8 cellular contexts compared by ENCODE assay signal in the genomic region with DNA sequence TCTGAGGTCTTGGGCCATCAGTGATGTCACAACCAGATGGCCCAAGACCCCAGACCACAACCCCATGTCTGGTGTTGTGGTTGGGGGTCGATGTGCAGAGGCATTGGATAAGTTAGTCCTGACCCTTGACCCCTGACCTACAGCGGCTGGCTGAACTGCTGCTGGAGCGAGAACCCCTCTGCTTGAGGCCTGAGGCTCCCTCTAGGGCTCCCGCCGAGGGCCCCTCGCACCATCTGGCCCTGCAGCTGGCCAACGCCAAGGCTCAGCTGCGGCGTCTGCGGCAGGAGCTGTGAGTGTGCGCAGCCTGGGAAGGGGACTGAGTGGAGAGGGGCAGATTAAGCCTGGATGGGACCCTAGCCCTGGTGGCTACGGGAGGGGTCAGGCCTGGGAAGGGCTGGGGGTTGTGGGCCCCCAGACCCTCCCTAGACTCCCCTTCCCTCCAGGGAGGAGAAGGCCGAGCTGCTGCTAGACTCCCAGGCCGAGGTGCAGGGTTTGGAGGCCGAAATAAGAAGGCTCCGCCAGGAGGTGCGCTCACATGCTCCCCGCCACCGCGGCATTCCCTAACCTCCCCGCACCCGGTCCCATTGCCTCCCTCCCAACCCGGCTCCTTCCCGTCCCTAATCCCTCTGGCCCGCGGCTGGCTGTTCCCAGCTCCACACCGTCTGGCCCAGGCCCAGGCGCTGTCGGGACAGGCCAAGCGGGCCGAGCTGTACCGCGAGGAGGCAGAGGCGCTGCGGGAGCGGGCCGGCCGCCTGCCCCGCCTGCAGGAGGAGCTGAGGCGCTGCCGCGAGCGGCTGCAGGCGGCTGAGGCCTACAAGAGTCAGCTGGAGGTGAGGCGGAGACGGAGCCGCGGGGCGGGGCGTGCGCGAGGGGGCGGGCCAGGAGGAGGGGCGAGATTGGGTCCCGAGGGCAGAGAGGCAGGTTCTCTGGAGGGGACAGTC. TPM values are rescaled to one million over a fixed set of nuclear protein-coding genes. Genes with fewer than 3 reads are reported as not detected.
DNase-seq lines count a peak whose midpoint lies in the region; ATAC-seq and TF ChIP-seq lines count a peak whose summit lies in the region.

No MANE protein-coding gene starts in this region.

- peak overlapping the region; percentile 58 for H3K4ac ChIP-seq in trophoblast cell (ENCODE audit: low read depth, low read length)

- H3K4me3 Mint-ChIP-seq in activated naive CD8-positive, alpha-beta T cell treated with anti-CD3 and anti-CD28 coated beads, Interleukin-2, amount 10 ng/mL, durations not matched to agents 7 days and 5 days = peak overlapping the region; percentile 94

- no peak overlapping the region for H3K23ac ChIP-seq in trophoblast cell (ENCODE audit: low read length)

- H3K36me3 Mint-ChIP-seq in activated naive CD8-positive, alpha-beta T cell treated with anti-CD3 and anti-CD28 coated beads, Interleukin-2, amount 10 ng/mL, durations not matched to agents 7 days and 5 days = peaks cover 11% of the 10 kb centered on the region

- H3K79me1 ChIP-seq in trophoblast cell (ENCODE audit: low read length) = peaks cover 6% of the 10 kb centered on the region

- H2BK12ac ChIP-seq in trophoblast cell (ENCODE audit: low read length) = no peak overlapping the region

- no peaks in the 10 kb centered on the region for H3K9me2 ChIP-seq in SU-DHL-6 (replicated peaks; ENCODE audit: insufficient read depth, low read length)

- no peaks in the 10 kb centered on the region for H3K9me3 Mint-ChIP-seq in activated naive CD8-positive, alpha-beta T cell treated with anti-CD3 and anti-CD28 coated beads, Interleukin-2, amount 10 ng/mL, durations not matched to agents 7 days and 5 days

- no peaks in the 10 kb centered on the region for H3K27me3 Mint-ChIP-seq in activated naive CD8-positive, alpha-beta T cell treated with anti-CD3 and anti-CD28 coated beads, Interleukin-2, amount 10 ng/mL, durations not matched to agents 7 days and 5 days

- peak overlapping the region; percentile 69 for H3K14ac ChIP-seq in trophoblast cell (ENCODE audit: low read length)

- peaks cover 41% of the 10 kb centered on the region for H3K4me1 Mint-ChIP-seq in activated naive CD8-positive, alpha-beta T cell treated with anti-CD3 and anti-CD28 coated beads, Interleukin-2, amount 10 ng/mL, durations not matched to agents 7 days and 5 days

- no peak overlapping the region for H3K27ac ChIP-seq in SU-DHL-6 (ENCODE audit: low read depth, low read length)
- no peak overlapping the region for H3K27ac ChIP-seq in cardiac muscle cell
- H3K27ac ChIP-seq in trophoblast cell (ENCODE audit: low read depth, low read length) = no peak overlapping the region
- H3K27ac ChIP-seq in thyroid gland = peak overlapping the region in 1 of 3 donors; percentile 28

- H4K91ac ChIP-seq in trophoblast cell (ENCODE audit: low read depth, low read length) = peak overlapping the region; percentile 48

- H3K4me1 ChIP-seq in cardiac muscle cell (ENCODE audit: low read depth) (no peaks in the 10 kb centered on the region), trophoblast cell (ENCODE audit: control insufficient read depth in 1 of 2, insufficient read depth in 2 of 2, low read length in 2 of 2) (peaks cover 6 to 7% of the 10 kb centered on the region in 2 experiments), thyroid gland (peaks cover 0 to 20% of the 10 kb centered on the region in 2 donors)

- peak; percentile 67 for ATAC-seq in activated naive CD8-positive, alpha-beta T cell treated with anti-CD3 and anti-CD28 coated beads, Interleukin-2, amount 10 ng/mL, durations not matched to agents 7 days and 5 days (ENCODE audit: low read depth)

- peak in 1 of 2 donors; percentile 58 for TF ChIP-seq POLR2A in thyroid gland (IDR thresholded peaks at IDR 0.05)

- POLR2A ChIA-PET in activated naive CD8-positive, alpha-beta T cell treated with anti-CD3 and anti-CD28 coated beads, Interleukin-2, amount 10 ng/mL, durations not matched to agents 7 days and 5 days (lab: Charles Lee) = interaction anchor here (0.6 to 3.8 kb wide), 8 partner anchors 10 to 38 kb away, joined by 3 to 53 read pairs (median 8); partner anchors contain the start of genes ESRRA, PRDX5 and TRMT112

- H4K12ac ChIP-seq in trophoblast cell (ENCODE audit: low read depth, low read length) = peak overlapping the region; percentile 79

- peak; percentile 25 for TF ChIP-seq CTCF in SU-DHL-6 (IDR thresholded peaks at IDR 0.05; ENCODE audit: insufficient read depth, low read length, poor library complexity, severe bottlenecking)
- peak; percentile 54 for TF ChIP-seq CTCF in cardiac muscle cell (IDR thresholded peaks at IDR 0.05; ENCODE audit: low read depth, low read length)
- TF ChIP-seq CTCF in thyroid gland (IDR thresholded peaks at IDR 0.05) = peak in 4 of 6 experiments; percentile 15 to 59 (median 50)

- no peaks in the 10 kb centered on the region for H3K36me3 ChIP-seq in MG63
- H3K36me3 ChIP-seq in SU-DHL-6 (ENCODE audit: low read length) = no peaks in the 10 kb centered on the region
- no peaks in the 10 kb centered on the region for H3K36me3 ChIP-seq in cardiac muscle cell
- no peaks in the 10 kb centered on the region for H3K36me3 ChIP-seq in trophoblast cell (ENCODE audit: control insufficient read depth in 1 of 2, insufficient read depth in 2 of 2, low read length in 2 of 2)
- no peaks in the 10 kb centered on the region for H3K36me3 ChIP-seq in thyroid gland

- peaks cover 5% of the 10 kb centered on the region; the same call in 1 of the 2 replicates for H3K79me2 ChIP-seq in SU-DHL-6 (ENCODE audit: insufficient read depth, low read length)
- peaks cover 2% of the 10 kb centered on the region for H3K79me2 ChIP-seq in trophoblast cell (ENCODE audit: control insufficient read depth, insufficient read depth, low read length, poor library complexity)

- DNase-seq in NCI-H2081 (lab: John Stamatoyannopoulos, UW) (peak; percentile 72 to 76), NCI-H2081 treated with DMSO at 0.1 percent for 48 hours (lab: John Stamatoyannopoulos, UW) (no peak), MG63 (peak; percentile 84), cardiac muscle cell (ENCODE audit: low read depth in 1 of 2, low spot score in 1 of 2) (peak; percentile 91 to 93), trophoblast cell (peak; percentile 94), thyroid gland (peak; percentile 91 to 93)
- DNase-seq in activated naive CD8-positive, alpha-beta T cell treated with anti-CD3 and anti-CD28 coated beads, Interleukin-2, amount 10 ng/mL, durations not matched to agents 7 days and 5 days = peak; percentile 97

- intact Hi-C loops in thyroid gland (cut with DNase I) = no loop called here

- no peaks in the 10 kb centered on the region for H4K20me1 ChIP-seq in SU-DHL-6 (ENCODE audit: low read depth, low read length)

- H3K27ac Mint-ChIP-seq in activated naive CD8-positive, alpha-beta T cell treated with anti-CD3 and anti-CD28 coated beads, Interleukin-2, amount 10 ng/mL, durations not matched to agents 7 days and 5 days = peak overlapping the region; percentile 61

- H3K4me3 ChIP-seq in MG63 (peak overlapping the region; percentile 20; the same call in 1 of the 2 replicates), SU-DHL-6 (ENCODE audit: insufficient read depth, low read length, poor library complexity, severe bottlenecking) (no peak overlapping the region), cardiac muscle cell (no peak overlapping the region), trophoblast cell (ENCODE audit: low read depth, low read length) (no peak overlapping the region), thyroid gland (replicated peaks in 1 of 3) (no peak overlapping the region)

- peak overlapping the region; percentile 82 for H4K8ac ChIP-seq in trophoblast cell (ENCODE audit: low read depth, low read length)

- WGBS in trophoblast cell (ENCODE audit: extremely low coverage, insufficient coverage, insufficient read length) = no CpG with 5 or more reads among the region's 55 CpGs
- 21 to 42% methylated on average over 16 to 33 of the region's 55 CpGs for WGBS in thyroid gland, 2 donors

- no peaks in the 10 kb centered on the region for H3K9me3 ChIP-seq in MG63
- H3K9me3 ChIP-seq in SU-DHL-6 (ENCODE audit: insufficient read depth, low read length) = no peaks in the 10 kb centered on the region
- no peaks in the 10 kb centered on the region for H3K9me3 ChIP-seq in cardiac muscle cell (ENCODE audit: low read depth)
- H3K9me3 ChIP-seq in trophoblast cell (ENCODE audit: insufficient read depth, low read depth, low read length) = peaks cover 3% of the 10 kb centered on the region
- no peaks in the 10 kb centered on the region for H3K9me3 ChIP-seq in thyroid gland

- no peak overlapping the region for H3K9ac ChIP-seq in SU-DHL-6 (ENCODE audit: low read length)
- H3K9ac ChIP-seq in trophoblast cell (ENCODE audit: low read length) = no peak overlapping the region

- H3K18ac ChIP-seq in trophoblast cell (ENCODE audit: low read length) = peak overlapping the region; percentile 58

- H2BK120ac ChIP-seq in trophoblast cell (ENCODE audit: insufficient read depth, low read length, poor library complexity) = peak overlapping the region; percentile 37

- H3F3A ChIP-seq in SU-DHL-6 (ENCODE audit: insufficient read depth) = peaks cover 15% of the 10 kb centered on the region

- H2BK5ac ChIP-seq in trophoblast cell (ENCODE audit: low read depth, low read length, poor library complexity) = no peak overlapping the region

- H3K4me2 ChIP-seq in SU-DHL-6 (ENCODE audit: low read depth, low read length, poor library complexity, severe bottlenecking) = peak overlapping the region; percentile 35
- peak overlapping the region; percentile 41 for H3K4me2 ChIP-seq in trophoblast cell (ENCODE audit: low read length)

- H2AFZ ChIP-seq in SU-DHL-6 (ENCODE audit: low read depth, low read length, severe bottlenecking) = no peak overlapping the region
- H2AFZ ChIP-seq in trophoblast cell (ENCODE audit: insufficient read depth, low read length, poor library complexity) = peak overlapping the region; percentile 81

- H3K27me3 ChIP-seq in MG63 (no peaks in the 10 kb centered on the region), SU-DHL-6 (ENCODE audit: low read length) (no peaks in the 10 kb centered on the region), cardiac muscle cell (no peaks in the 10 kb centered on the region), trophoblast cell (ENCODE audit: insufficient read depth, low read length) (no peaks in the 10 kb centered on the region), thyroid gland (no peaks in the 10 kb centered on the region)

- peak overlapping the region; percentile 21 for H2AK5ac ChIP-seq in trophoblast cell (ENCODE audit: low read length)

RNA-seq across cellular contexts. Expression of gene CCDC88B, which starts 2.1 kb away (rescaled TPM):
- total RNA-seq in MG63 (2014; rRNA removed; shearing (Covaris generic); ENCODE audit: low replicate concordance) = 1.8 and 3.0 TPM in 2 replicates
- 100 to 1,000 TPM; 132 to 142 TPM for total RNA-seq in activated naive CD8-positive, alpha-beta T cell treated with anti-CD3 and anti-CD28 coated beads, Interleukin-2, amount 10 ng/mL, durations not matched to agents 7 days and 5 days
- total RNA-seq in cardiac muscle cell = 5.9 and 8.4 TPM in 2 replicates
- polyA plus RNA-seq in cardiac muscle cell = 8.6 and 9.5 TPM in 2 replicates
- polyA plus RNA-seq in trophoblast cell (2013) = 1.8 and 2.0 TPM in 2 replicates
- total RNA-seq in thyroid gland = 1 to 10 TPM; 2.8 to 7.0 (median 3.6) TPM

RNA-seq across cellular contexts. Expression of gene RPS6KA4, which starts 16.8 kb away (rescaled TPM):
- total RNA-seq in MG63 (2014; rRNA removed; shearing (Covaris generic); ENCODE audit: low replicate concordance) = 73.7 and 94.2 TPM in 2 replicates
- total RNA-seq in activated naive CD8-positive, alpha-beta T cell treated with anti-CD3 and anti-CD28 coated beads, Interleukin-2, amount 10 ng/mL, durations not matched to agents 7 days and 5 days = 10 to 100 TPM; 32.4 to 33.9 TPM
- 28.2 and 30.4 TPM in 2 replicates for total RNA-seq in cardiac muscle cell
- polyA plus RNA-seq in cardiac muscle cell = 19.7 and 22.3 TPM in 2 replicates
- 23.3 and 25.4 TPM in 2 replicates for polyA plus RNA-seq in trophoblast cell (2013)
- total RNA-seq in thyroid gland = 10 to 100 TPM; 19.2 to 44.9 (median 21.8) TPM

RNA-seq across cellular contexts. Expression of gene PRDX5, which starts 24.2 kb away (rescaled TPM):
- total RNA-seq in MG63 (2014; rRNA removed; shearing (Covaris generic); ENCODE audit: low replicate concordance) = 291 and 333 TPM in 2 replicates
- 10 to 100 TPM; 85.1 to 91.2 TPM for total RNA-seq in activated naive CD8-positive, alpha-beta T cell treated with anti-CD3 and anti-CD28 coated beads, Interleukin-2, amount 10 ng/mL, durations not matched to agents 7 days and 5 days
- total RNA-seq in cardiac muscle cell = 500 and 570 TPM in 2 replicates
- polyA plus RNA-seq in cardiac muscle cell = 646 and 784 TPM in 2 replicates
- polyA plus RNA-seq in trophoblast cell (2013) = 161 and 166 TPM in 2 replicates
- 100 to 1,000 TPM; 384 to 962 (median 653) TPM for total RNA-seq in thyroid gland

RNA-seq across cellular contexts. Expression of gene TRMT112, which starts 24.8 kb away (rescaled TPM):
- total RNA-seq in MG63 (2014; rRNA removed; shearing (Covaris generic); ENCODE audit: low replicate concordance) = 356 and 508 TPM in 2 replicates
- 100 to 1,000 TPM; 140 to 151 TPM for total RNA-seq in activated naive CD8-positive, alpha-beta T cell treated with anti-CD3 and anti-CD28 coated beads, Interleukin-2, amount 10 ng/mL, durations not matched to agents 7 days and 5 days
- total RNA-seq in cardiac muscle cell (298 and 438 TPM in 2 replicates), thyroid gland (100 to 1,000 TPM; 228 to 435 (median 237) TPM)
- polyA plus RNA-seq in cardiac muscle cell = 331 and 375 TPM in 2 replicates
- polyA plus RNA-seq in trophoblast cell (2013) = 311 and 320 TPM in 2 replicates

RNA-seq across cellular contexts. Expression of gene ESRRA, which starts 36.8 kb away (rescaled TPM):
- 52.0 and 79.2 TPM in 2 replicates for total RNA-seq in MG63 (2014; rRNA removed; shearing (Covaris generic); ENCODE audit: low replicate concordance)
- total RNA-seq in activated naive CD8-positive, alpha-beta T cell treated with anti-CD3 and anti-CD28 coated beads, Interleukin-2, amount 10 ng/mL, durations not matched to agents 7 days and 5 days = 10 to 100 TPM; 33.9 to 35.1 TPM
- total RNA-seq in cardiac muscle cell (77.0 and 94.0 TPM in 2 replicates), thyroid gland (10 to 100 TPM; 42.8 to 71.6 (median 58.3) TPM)
- 48.8 and 49.3 TPM in 2 replicates for polyA plus RNA-seq in cardiac muscle cell
- polyA plus RNA-seq in trophoblast cell (2013) = 20.9 and 21.0 TPM in 2 replicates

Comparison
In these comparisons a context has a peak if more than half of its experiments do, and no peak if none do; other contexts are left out.
1. RNA of gene CCDC88B, which starts 2.1 kb away (total RNA-seq): 132 to 142 TPM in activated naive CD8-positive, alpha-beta T cell treated with anti-CD3 and anti-CD28 coated beads, Interleukin-2, amount 10 ng/mL, durations not matched to agents 7 days and 5 days; 5.9 to 8.4 TPM in cardiac muscle cell, 2.8 to 7.0 TPM in thyroid gland and 1.8 to 3.0 TPM in MG63; every median in the first group is over 10 times any median in the second.
2. Peak in every context shown above with its lines, with median percentiles within 50 percentile points of each other: CTCF ChIP-seq.